In the genomic region with DNA sequence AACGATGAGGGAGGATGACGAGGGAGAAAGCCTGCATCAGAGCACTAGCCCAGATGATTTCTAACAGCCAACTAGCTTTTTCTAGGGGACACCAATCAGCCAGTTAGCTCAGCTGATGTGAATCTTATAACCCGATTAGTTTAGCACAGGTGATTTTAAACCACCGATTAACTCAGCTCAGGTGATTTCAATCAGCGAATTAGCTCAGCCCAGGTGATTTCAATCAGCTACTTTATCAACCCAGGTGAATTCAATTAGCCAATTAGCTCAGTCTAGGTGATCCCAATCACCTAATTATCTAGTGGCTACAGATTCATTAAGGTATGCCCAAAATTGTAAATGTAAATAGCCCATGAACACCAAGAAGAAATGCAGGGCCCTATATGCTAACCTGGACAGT, we compare ENCODE assay signal across 25 cellular contexts.
"Had no signal": no experiment of that assay in that cellular context is flagged by ENCODE, and none has a peak within 500 bp of the region (broad histone marks: within the 10 kb centered on the region; RNA-seq: fewer than 3 reads in every experiment).

No MANE protein-coding gene starts in this region.

- DNase-seq: activated CD4-positive, alpha-beta T cell treated with anti-CD3 and anti-CD28 coated beads for 4 hours; activated CD8-positive, alpha-beta memory T cell treated with anti-CD3 and anti-CD28 coated beads, Interleukin-2, amount 50 U/mL, for 4 hours; activated CD8-positive, alpha-beta T cell treated with anti-CD3 and anti-CD28 coated beads for 36 hours; activated gamma-delta T cell treated with Interleukin-2 at 50 U/mL for 16 hours; activated naive CD4-positive, alpha-beta T cell treated with anti-CD3 and anti-CD28 coated beads, Interleukin-2, amount 10 ng/mL, durations not matched to agents 7 days and 5 days; activated naive CD8-positive, alpha-beta T cell treated with anti-CD3 and anti-CD28 coated beads for 36 hours; activated T-cell treated with anti-CD3 and anti-CD28 coated beads, Interleukin-2, amount 50 U/mL, for 72 hours; brain microvascular endothelial cell; cerebellar nuclear complex; Karpas-422; NCI-H1048; NCI-H1694; NCI-H2029; NCI-H2107; NCI-H2171 treated with DMSO at 0.1 percent for 48 hours; NCI-H345; NCI-H510A; NCI-H526 treated with DMSO at 0.1 percent for 48 hours; PC-9; SHP77 treated with DMSO at 0.1 percent for 48 hours; T-helper 1 cell had no signal

- H3K9me3 Mint-ChIP-seq: activated T-cell treated with anti-CD3 and anti-CD28 coated beads, Interleukin-2, amount 50 U/mL, for 72 hours had no signal

- H3K4me3 ChIP-seq: K562, PC-9 had no signal

- H3K27ac Mint-ChIP-seq: activated CD8-positive, alpha-beta T cell treated with anti-CD3 and anti-CD28 coated beads for 36 hours; activated naive CD4-positive, alpha-beta T cell treated with anti-CD3 and anti-CD28 coated beads, Interleukin-2, amount 10 ng/mL, durations not matched to agents 7 days and 5 days; activated naive CD8-positive, alpha-beta T cell treated with anti-CD3 and anti-CD28 coated beads for 36 hours; activated T-cell treated with anti-CD3 and anti-CD28 coated beads, Interleukin-2, amount 50 U/mL, for 72 hours; activated T-helper 2 cell treated with anti-CD3 and anti-CD28 coated beads, Interferon-gamma antibody, Interleukin-2, Interleukin-4, amounts not matched to agents 10 μg/mL and 5 μg/mL and 100 μg/mL, durations not matched to agents 14 hours and 24 hours and 36 hours had no signal

- H3K36me3 ChIP-seq: brain microvascular endothelial cell had no signal

- H3K27me3 Mint-ChIP-seq: activated CD8-positive, alpha-beta T cell treated with anti-CD3 and anti-CD28 coated beads for 36 hours; activated naive CD4-positive, alpha-beta T cell treated with anti-CD3 and anti-CD28 coated beads, Interleukin-2, amount 10 ng/mL, durations not matched to agents 7 days and 5 days had no signal

- H3K4me3 Mint-ChIP-seq: activated CD8-positive, alpha-beta T cell treated with anti-CD3 and anti-CD28 coated beads for 36 hours; activated naive CD4-positive, alpha-beta T cell treated with anti-CD3 and anti-CD28 coated beads, Interleukin-2, amount 10 ng/mL, durations not matched to agents 7 days and 5 days; activated naive CD8-positive, alpha-beta T cell treated with anti-CD3 and anti-CD28 coated beads for 36 hours; activated T-cell treated with anti-CD3 and anti-CD28 coated beads, Interleukin-2, amount 50 U/mL, for 72 hours had no signal

- H3K4me1 Mint-ChIP-seq: activated naive CD4-positive, alpha-beta T cell treated with anti-CD3 and anti-CD28 coated beads, Interleukin-2, amount 10 ng/mL, durations not matched to agents 7 days and 5 days; activated naive CD8-positive, alpha-beta T cell treated with anti-CD3 and anti-CD28 coated beads for 36 hours had no signal

- H3K27ac ChIP-seq: brain microvascular endothelial cell, PC-9, VCaP had no signal

- H3K27me3 ChIP-seq: brain microvascular endothelial cell had no signal

- ATAC-seq: activated CD4-positive, CD25-positive, alpha-beta regulatory T cell treated with anti-CD3 and anti-CD28 coated beads, Interleukin-2, amount 50 U/mL, for 24 hours; activated CD8-positive, alpha-beta T cell treated with anti-CD3 and anti-CD28 coated beads for 36 hours; activated T-cell treated with anti-CD3 and anti-CD28 coated beads, Interleukin-2, amount 50 U/mL, for 72 hours; K562 had no signal

- FAIRE-seq: K562 had no signal

- H3K36me3 Mint-ChIP-seq: activated naive CD4-positive, alpha-beta T cell treated with anti-CD3 and anti-CD28 coated beads, Interleukin-2, amount 10 ng/mL, durations not matched to agents 7 days and 5 days; activated naive CD8-positive, alpha-beta T cell treated with anti-CD3 and anti-CD28 coated beads for 36 hours had no signal
